13 cellular contexts compared by ENCODE assay signal in genomic region chr13:77230560-77230959, GRCh38.
"Had no signal": no experiment of that assay in that cellular context is flagged by ENCODE, and none has a peak within 500 bp of the region (broad histone marks: within the 10 kb centered on the region; RNA-seq: fewer than 3 reads in every experiment).

No MANE protein-coding gene starts in this region.

- H3K9me3 ChIP-seq: esophagus squamous epithelium, lower lobe of right lung, pancreas, tibial artery, uterus had no signal

- H3K27me3 ChIP-seq: cardiac muscle cell, esophagus squamous epithelium, pancreas, tibial artery had no signal

- H3K9me3 Mint-ChIP-seq: immature natural killer cell had no signal

- DNase-seq: activated CD4-positive, alpha-beta T cell treated with anti-CD3 and anti-CD28 coated beads for 48 hours; activated effector memory CD4-positive, alpha-beta T cell treated with anti-CD3 and anti-CD28 coated beads, Interleukin-2, amount 50 U/mL, for 16 hours; esophagus squamous epithelium; foreskin fibroblast; immature natural killer cell; left cardiac atrium; lower lobe of right lung; midbrain; pancreas; stimulated activated CD4-positive, alpha-beta T cell treated with anti-CD3 and anti-CD28 coated beads, Interleukin-4, amount 100 ng/mL, for 24 hours; tibial artery; uterus had no signal

- ATAC-seq: left cardiac atrium, lower lobe of right lung, pancreas had no signal

- FAIRE-seq: pancreas had no signal

- H3K27ac ChIP-seq: cardiac muscle cell, esophagus squamous epithelium, lower lobe of right lung, pancreas, tibial artery, uterus had no signal

- H3K4me1 ChIP-seq: esophagus squamous epithelium, lower lobe of right lung, pancreas, tibial artery, uterus had no signal

- H3K4me3 Mint-ChIP-seq: immature natural killer cell had no signal

- H3K4me3 ChIP-seq: cardiac muscle cell, esophagus squamous epithelium, lower lobe of right lung, pancreas, tibial artery, uterus had no signal

- H3K36me3 ChIP-seq: cardiac muscle cell, pancreas, uterus had no signal
